ENCODE assay signal across 24 cellular contexts in genomic region chr19:2296141-2296540, GRCh38. TPM values are rescaled to one million over a fixed set of nuclear protein-coding genes. Genes with fewer than 3 reads are reported as not detected.
A peak's percentile ranks its signal among the peaks of the same experiment; 100 is the strongest.
DNase-seq lines count a peak whose midpoint lies in the region; ATAC-seq, FAIRE-seq and TF ChIP-seq lines count a peak whose summit lies in the region.
"Had no signal": no experiment of that assay in that cellular context is flagged by ENCODE, and none has a peak within 500 bp of the region (broad histone marks: within the 10 kb centered on the region; RNA-seq: fewer than 3 reads in every experiment).

No MANE protein-coding gene starts in this region.

- H3K9ac ChIP-seq in NT2/D1 (ENCODE audit: insufficient read length, low read depth): peak overlapping the region; percentile 42
- no peak overlapping the region for H3K9ac ChIP-seq in neuronal stem cell (ENCODE audit: low read depth, low read length, poor library complexity)

- no peak overlapping the region for H3K4ac ChIP-seq in neuronal stem cell (ENCODE audit: low read length)

- no peak for TF ChIP-seq POLR2A in suprapubic skin (IDR thresholded peaks at IDR 0.05)
- no peak for TF ChIP-seq POLR2A in sigmoid colon (IDR thresholded peaks at IDR 0.05)

- H3K36me3 ChIP-seq in NT2/D1 (ENCODE audit: insufficient read depth, insufficient read length, low read length) (no peaks in the 10 kb centered on the region), neuronal stem cell (replicated peaks in 1 of 2; ENCODE audit: control insufficient read depth in 2 of 2, insufficient read depth in 2 of 2, low read length in 2 of 2) (no peaks in the 10 kb centered on the region), suprapubic skin (peaks cover 4% of the 10 kb centered on the region), sigmoid colon (no peaks in the 10 kb centered on the region), pancreas (no peaks in the 10 kb centered on the region)

- WGBS in neuronal stem cell (ENCODE audit: extremely low coverage in 2 of 2, insufficient read length in 2 of 2, insufficient replicate concordance in 1 of 2), 2 donors: no CpG with 5 or more reads among the region's 16 CpGs
- WGBS in suprapubic skin: 86% methylated on average over 11 of the region's 16 CpGs
- 55 to 83% methylated on average over 16 of the region's 16 CpGs for WGBS in sigmoid colon, 2 donors
- 71 to 80% methylated on average over 16 of the region's 16 CpGs for WGBS in pancreas, 2 donors

- H2AFZ ChIP-seq in neuronal stem cell (ENCODE audit: low read length): no peak overlapping the region

- no peak overlapping the region for H3K14ac ChIP-seq in neuronal stem cell (ENCODE audit: low read length)

- TF ChIP-seq CTCF in suprapubic skin (IDR thresholded peaks at IDR 0.05) (no peak), sigmoid colon (IDR thresholded peaks at IDR 0.05) (no peak), pancreas (IDR thresholded peaks at IDR 0.05) (no peak)

- no peak overlapping the region for H2BK15ac ChIP-seq in neuronal stem cell (ENCODE audit: low read length)

- H3K9me3 ChIP-seq in NT2/D1 (ENCODE audit: insufficient read depth, low read length) (no peaks in the 10 kb centered on the region), neuronal stem cell (replicated peaks in 1 of 2; ENCODE audit: control insufficient read depth in 2 of 2, insufficient read depth in 1 of 2, low read depth in 1 of 2, low read length in 2 of 2) (peaks cover 0 to 2% of the 10 kb centered on the region in 2 donors), suprapubic skin (no peaks in the 10 kb centered on the region), sigmoid colon (no peaks in the 10 kb centered on the region), pancreas (no peaks in the 10 kb centered on the region)
- H3K9me3 ChIP-seq: A549 had no signal

- ATAC-seq in Right ventricle myocardium inferior (no peak), left cardiac atrium (no peak), HG03039 (IDR thresholded peaks at IDR 0.05; ENCODE audit: unreplicated experiment) (no peak), pancreas (no peak)
- ATAC-seq: A549, HepG2 had no signal

- peak overlapping the region; percentile 67 for H3K18ac ChIP-seq in neuronal stem cell (ENCODE audit: low read length)

- H3K23ac ChIP-seq in neuronal stem cell (ENCODE audit: low read depth, low read length, poor library complexity): no peak overlapping the region

- H2BK12ac ChIP-seq in neuronal stem cell (ENCODE audit: low read length): no peak overlapping the region

- H3K4me1 ChIP-seq in NT2/D1 (ENCODE audit: insufficient read depth, insufficient read length) (peaks cover 17% of the 10 kb centered on the region), neuronal stem cell (ENCODE audit: control insufficient read depth in 2 of 2, insufficient read depth in 1 of 2, low read depth in 1 of 2, low read length in 2 of 2) (peaks cover 4 to 5% of the 10 kb centered on the region in 2 donors), suprapubic skin (peaks cover 22% of the 10 kb centered on the region), sigmoid colon (peaks cover 0 to 33% (median 27%) of the 10 kb centered on the region in 4 donors), pancreas (peaks cover 0 to 4% (median 0%) of the 10 kb centered on the region in 3 donors)
- H3K4me1 ChIP-seq: A549 had no signal

- DNase-seq in Right ventricle myocardium inferior (ENCODE audit: missing footprints) (peak; percentile 50), left cardiac atrium (no peak), NT2/D1 (ENCODE audit: low read depth, low spot score) (no peak), neuronal stem cell (ENCODE audit: low spot score) (no peak), suprapubic skin (ENCODE audit: low spot score in 2 of 2) (no peak), sigmoid colon (no peak), pancreas (no peak)
- DNase-seq: AML-193; C1 segment of cervical spinal cord; CD4-positive, CD25-positive, alpha-beta regulatory T cell; CD8-positive, alpha-beta memory T cell; COR-L47; DMS 273 treated with DMSO at 0.1 percent for 48 hours; DMS53; DND-41; GOT3; H9 had no signal

- intact Hi-C loops in Right ventricle myocardium inferior (cut with DNase I): no loop called here
- intact Hi-C loops in left cardiac atrium (cut with DNase I): no loop called here
- intact Hi-C loops in sigmoid colon (cut with DNase I): no loop called here
- intact Hi-C loops in pancreas (cut with DNase I): no loop called here

- FAIRE-seq in pancreas (lab: Jason Lieb, UNC): no peak
- FAIRE-seq: A549, G401.6, GM12892, GM18507, HepG2 had no signal

- no peak overlapping the region for H2BK120ac ChIP-seq in neuronal stem cell (ENCODE audit: low read depth, low read length)

- no peak overlapping the region for H4K91ac ChIP-seq in neuronal stem cell (ENCODE audit: low read depth, low read length, poor library complexity)

- no peak overlapping the region for H2BK5ac ChIP-seq in neuronal stem cell (ENCODE audit: low read length)

- TF ChIP-seq EP300 in suprapubic skin (IDR thresholded peaks at IDR 0.05) (no peak), sigmoid colon (IDR thresholded peaks at IDR 0.05) (no peak)

- H3K27me3 ChIP-seq in NT2/D1 (ENCODE audit: insufficient read depth, insufficient read length): peaks cover 37% of the 10 kb centered on the region
- H3K27me3 ChIP-seq in neuronal stem cell (ENCODE audit: control insufficient read depth in 3 of 3, insufficient read depth in 3 of 3, low read depth in 1 of 3, low read length in 3 of 3): peaks cover 7 to 26% (median 12%) of the 10 kb centered on the region in 3 experiments
- H3K27me3 ChIP-seq in suprapubic skin: peaks cover 30% of the 10 kb centered on the region
- peaks cover 8 to 24% (median 17%) of the 10 kb centered on the region in 3 donors for H3K27me3 ChIP-seq in sigmoid colon
- H3K27me3 ChIP-seq in pancreas: peaks cover 0 to 21% (median 0%) of the 10 kb centered on the region in 4 donors

- no peak overlapping the region for H2AK5ac ChIP-seq in neuronal stem cell (ENCODE audit: low read depth, low read length)

- no peak overlapping the region for H3K4me2 ChIP-seq in neuronal stem cell (ENCODE audit: insufficient read depth, low read length, poor library complexity, severe bottlenecking)
- H3K4me2 ChIP-seq: A549 had no signal

- no peaks in the 10 kb centered on the region for H3K79me1 ChIP-seq in neuronal stem cell (ENCODE audit: low read depth, low read length)

- H3K4me3 ChIP-seq in NT2/D1 (ENCODE audit: insufficient read length, low read depth): no peak overlapping the region
- no peak overlapping the region for H3K4me3 ChIP-seq in neuronal stem cell (ENCODE audit: low read length in 2 of 2)
- H3K4me3 ChIP-seq in suprapubic skin: no peak overlapping the region
- H3K4me3 ChIP-seq in sigmoid colon: no peak overlapping the region
- H3K4me3 ChIP-seq in pancreas: no peak overlapping the region
- H3K4me3 ChIP-seq: A549 had no signal

- no peak overlapping the region for H4K8ac ChIP-seq in neuronal stem cell (ENCODE audit: low read depth, low read length)

- no peak overlapping the region for H3K27ac ChIP-seq in neuronal stem cell (replicated peaks; ENCODE audit: low read length)
- no peak overlapping the region for H3K27ac ChIP-seq in suprapubic skin
- H3K27ac ChIP-seq in sigmoid colon: no peak overlapping the region
- no peak overlapping the region for H3K27ac ChIP-seq in pancreas
- H3K27ac ChIP-seq: 22Rv1, A549 had no signal

RNA-seq across cellular contexts. Expression of gene LINGO3, which starts 11.8 kb away (rescaled TPM):
- total RNA-seq in Right ventricle myocardium inferior: not detected
- not detected for total RNA-seq in left cardiac atrium
- 0.99 TPM for polyA plus RNA-seq in neuronal stem cell (2013, experiment 1 of 2)
- polyA plus RNA-seq in neuronal stem cell (2013, experiment 2 of 2): 1.1 TPM
- total RNA-seq in suprapubic skin: not detected
- total RNA-seq in sigmoid colon: under 1 TPM in 1 of 4 donors, not detected in 3; 0.14 TPM
- polyA plus RNA-seq in sigmoid colon: under 1 TPM in 1 of 3 donors, not detected in 2; 0.70 TPM
- 1 to 10 TPM in 1 of 6 donors, under 1 TPM in 1, not detected in 4; 0.16 to 1.5 TPM for total RNA-seq in pancreas
- under 1 TPM in 1 of 2 donors, not detected in 1; 0.05 TPM for polyA plus RNA-seq in pancreas
- total RNA-seq: HepG2 had no signal
- polyA plus RNA-seq: A549, HepG2 had no signal

RNA-seq across cellular contexts. Expression of gene PEAK3, which starts 14.2 kb away (rescaled TPM):
- total RNA-seq in Right ventricle myocardium inferior (0.68 TPM), left cardiac atrium (1 to 10 TPM; 1.0 to 2.3 TPM), suprapubic skin (1 to 10 TPM in 1 of 4 donors, under 1 TPM in 1, not detected in 2; 0.55 to 1.4 TPM), sigmoid colon (under 1 TPM; 0.41 to 0.82 (median 0.63) TPM), pancreas (under 1 TPM in 4 of 6 donors, not detected in 2; 0.13 to 0.81 (median 0.35) TPM)
- polyA plus RNA-seq in neuronal stem cell (2013, experiment 1 of 2): not detected
- polyA plus RNA-seq in neuronal stem cell (2013, experiment 2 of 2): not detected
- polyA plus RNA-seq in sigmoid colon (under 1 TPM; under 0.01 to 0.74 (median 0.46) TPM), pancreas (under 1 TPM; 0.04 to 0.07 TPM)
- total RNA-seq: CD4-positive, CD25-positive, alpha-beta regulatory T cell; CD8-positive, alpha-beta memory T cell; H9; HepG2 had no signal
- polyA plus RNA-seq: A549, HepG2 had no signal

RNA-seq across cellular contexts. Expression of gene LSM7, which starts 32.2 kb away (rescaled TPM):
- total RNA-seq in Right ventricle myocardium inferior (46.7 TPM), left cardiac atrium (10 to 100 TPM; 43.6 to 47.7 TPM), suprapubic skin (100 to 1,000 TPM in 1 of 4 donors, 10 to 100 TPM in 3; 71.2 to 106 (median 87.5) TPM), sigmoid colon (100 to 1,000 TPM in 2 of 4 donors, 10 to 100 TPM in 2; 51.5 to 139 (median 100) TPM), pancreas (10 to 100 TPM; 18.3 to 36.4 (median 26.4) TPM)
- polyA plus RNA-seq in neuronal stem cell (2013, experiment 1 of 2): 368 TPM
- polyA plus RNA-seq in neuronal stem cell (2013, experiment 2 of 2): 371 TPM
- polyA plus RNA-seq in sigmoid colon (100 to 1,000 TPM; 234 to 427 (median 235) TPM), pancreas (100 to 1,000 TPM; 147 to 170 TPM)

RNA-seq across cellular contexts. Expression of gene SPPL2B, which starts 32.3 kb away (rescaled TPM):
- total RNA-seq in Right ventricle myocardium inferior (24.9 TPM), left cardiac atrium (10 to 100 TPM; 22.9 to 33.7 TPM), suprapubic skin (10 to 100 TPM; 46.8 to 97.6 (median 59.6) TPM), sigmoid colon (10 to 100 TPM; 14.6 to 47.4 (median 24.0) TPM), pancreas (10 to 100 TPM; 36.4 to 61.2 (median 50.6) TPM)
- polyA plus RNA-seq in neuronal stem cell (2013, experiment 1 of 2): 32.8 TPM
- 31.5 TPM for polyA plus RNA-seq in neuronal stem cell (2013, experiment 2 of 2)
- polyA plus RNA-seq in sigmoid colon (100 to 1,000 TPM in 1 of 3 donors, 10 to 100 TPM in 1, 1 to 10 TPM in 1; 6.0 to 145 (median 12.0) TPM), pancreas (100 to 1,000 TPM; 133 to 226 TPM)

RNA-seq across cellular contexts. Expression of gene JSRP1, which starts 39.9 kb away (rescaled TPM):
- total RNA-seq in Right ventricle myocardium inferior (not detected), left cardiac atrium (under 1 TPM in 1 of 2 donors, not detected in 1; 0.27 TPM), suprapubic skin (not detected), sigmoid colon (under 1 TPM in 1 of 4 donors, not detected in 3; 0.36 TPM), pancreas (1 to 10 TPM in 1 of 6 donors, under 1 TPM in 3, not detected in 2; 0.29 to 1.1 (median 0.80) TPM)
- 0.22 TPM for polyA plus RNA-seq in neuronal stem cell (2013, experiment 1 of 2)
- polyA plus RNA-seq in neuronal stem cell (2013, experiment 2 of 2): 0.15 TPM
- polyA plus RNA-seq in sigmoid colon (1 to 10 TPM in 2 of 3 donors, not detected in 1; 1.0 to 1.6 TPM), pancreas (1 to 10 TPM; 3.2 to 4.0 TPM)
